ENCODE assay signal across 8 cellular contexts in the genomic region with DNA sequence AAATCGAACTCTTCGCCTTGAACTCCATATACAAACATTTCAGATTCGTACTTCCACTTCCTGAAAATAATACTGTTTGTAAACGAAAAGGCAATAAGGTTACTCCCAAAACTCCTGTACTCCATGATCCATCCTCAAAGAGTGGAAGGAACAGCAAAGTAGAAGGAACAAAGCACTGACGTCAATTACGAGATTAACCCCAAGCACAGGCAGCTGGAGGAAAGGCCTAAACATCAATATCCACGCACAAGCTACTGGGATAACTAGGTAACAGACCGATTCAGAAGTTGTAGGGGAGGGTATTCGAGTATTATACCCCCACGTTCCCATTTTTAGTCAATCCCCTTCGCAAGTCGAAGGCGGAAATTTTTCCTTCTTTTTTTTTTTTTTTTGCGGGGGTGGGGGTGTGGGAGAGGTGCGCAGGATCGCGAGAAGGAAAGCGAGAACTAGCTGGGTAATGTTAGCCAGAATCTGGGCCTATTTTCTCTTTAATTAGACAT. TPM values are rescaled to one million over a fixed set of nuclear protein-coding genes. Genes with fewer than 3 reads are reported as not detected.
DNase-seq lines count a peak whose midpoint lies in the region; ATAC-seq and TF ChIP-seq lines count a peak whose summit lies in the region.

No MANE protein-coding gene starts in this region.

- no peaks in the 10 kb centered on the region for H3K9me2 ChIP-seq in neural cell (ENCODE audit: insufficient read depth, low read length)

- peak overlapping the region; percentile 98 for H3K9ac ChIP-seq in neural cell (ENCODE audit: low read length)

- intact Hi-C loops in activated CD8-positive, alpha-beta T cell treated with anti-CD3 and anti-CD28 coated beads for 36 hours (cut with micrococcal nuclease), result no loop called here

- H3K4me3 ChIP-seq in GM12875 (ENCODE audit: low read depth, low read length) (peak overlapping the region; percentile 60), foreskin fibroblast (ENCODE audit: low read depth in 1 of 2, low read length in 2 of 2) (peak overlapping the region; percentile 67 to 96), neural cell (ENCODE audit: low read length) (peak overlapping the region; percentile 87)

- peak overlapping the region; percentile 99 for H3K27ac Mint-ChIP-seq in activated CD8-positive, alpha-beta T cell treated with anti-CD3 and anti-CD28 coated beads for 36 hours

- H3K36me3 ChIP-seq in neural cell (ENCODE audit: insufficient read depth, low read length), result no peaks in the 10 kb centered on the region

- H3K4me1 Mint-ChIP-seq in activated CD8-positive, alpha-beta T cell treated with anti-CD3 and anti-CD28 coated beads for 36 hours (ENCODE audit: low read depth), result peaks cover 31% of the 10 kb centered on the region

- H3K4me2 ChIP-seq in neural cell (ENCODE audit: low read length), result peak overlapping the region; percentile 91

- no peak for ATAC-seq in activated CD8-positive, alpha-beta T cell treated with anti-CD3 and anti-CD28 coated beads for 36 hours
- ATAC-seq in HG02885 (IDR thresholded peaks at IDR 0.05; ENCODE audit: poor library complexity, unreplicated experiment), result no peak
- no peak for ATAC-seq in GM18498 (IDR thresholded peaks at IDR 0.05; ENCODE audit: unreplicated experiment)

- H3F3A ChIP-seq in neural cell (ENCODE audit: insufficient read depth, low read length, poor library complexity, severe bottlenecking), result no peaks in the 10 kb centered on the region

- H4K20me1 ChIP-seq in neural cell (ENCODE audit: insufficient read depth), result no peaks in the 10 kb centered on the region

- TF ChIP-seq EP300 in neural cell (conservative IDR thresholded peaks at IDR 0.05; ENCODE audit: poor library complexity, severe bottlenecking), result peak; percentile 18

- no peaks in the 10 kb centered on the region for H3K9me3 Mint-ChIP-seq in activated CD8-positive, alpha-beta T cell treated with anti-CD3 and anti-CD28 coated beads for 36 hours

- peaks cover 16% of the 10 kb centered on the region for H3K36me3 Mint-ChIP-seq in activated CD8-positive, alpha-beta T cell treated with anti-CD3 and anti-CD28 coated beads for 36 hours (ENCODE audit: low read depth)

- H3K79me2 ChIP-seq in neural cell (replicated peaks; ENCODE audit: insufficient read depth, low read length), result peaks cover 57% of the 10 kb centered on the region

- H3K27me3 Mint-ChIP-seq in activated CD8-positive, alpha-beta T cell treated with anti-CD3 and anti-CD28 coated beads for 36 hours, result no peaks in the 10 kb centered on the region

- no peaks in the 10 kb centered on the region for H3K27me3 ChIP-seq in neural cell (ENCODE audit: insufficient read depth, low read depth, low read length)

- TF ChIP-seq RAD21 in neural cell (conservative IDR thresholded peaks at IDR 0.05), result peak; percentile 12

- POLR2A ChIA-PET in activated CD8-positive, alpha-beta T cell treated with anti-CD3 and anti-CD28 coated beads for 36 hours (lab: Charles Lee), result interaction anchor here (1.1 to 3.2 kb wide), 4 partner anchors 8 to 96 kb away, joined by 3 to 23 read pairs (median 4); partner anchors contain the start of genes GDF9, HSPA4 and UQCRQ

- H3K4me3 Mint-ChIP-seq in activated CD8-positive, alpha-beta T cell treated with anti-CD3 and anti-CD28 coated beads for 36 hours, result peak overlapping the region; percentile 95

- TF ChIP-seq CTCF in GM12875 (IDR thresholded peaks at IDR 0.05; ENCODE audit: borderline replicate concordance, insufficient read depth, low read depth, low read length), result no peak
- TF ChIP-seq CTCF in activated CD8-positive, alpha-beta T cell treated with anti-CD3 and anti-CD28 coated beads for 36 hours (IDR thresholded peaks at IDR 0.05), result no peak
- no peak for TF ChIP-seq CTCF in foreskin fibroblast (IDR thresholded peaks at IDR 0.05; ENCODE audit: low read depth, low read length)
- peak; percentile 10 for TF ChIP-seq CTCF in neural cell (IDR thresholded peaks at IDR 0.05; ENCODE audit: poor library complexity, severe bottlenecking)

- peak overlapping the region; percentile 95 for H3K27ac ChIP-seq in neural cell (ENCODE audit: low read length)

- H3K9me3 ChIP-seq in neural cell (ENCODE audit: low read length), result no peaks in the 10 kb centered on the region

- CTCF ChIA-PET in activated CD8-positive, alpha-beta T cell treated with anti-CD3 and anti-CD28 coated beads for 36 hours (lab: Charles Lee), result interaction anchor here (1.0 to 1.3 kb wide), 2 partner anchors 74 to 141 kb away, joined by 3 to 4 read pairs; no protein-coding TSS in a partner anchor

- H2AFZ ChIP-seq in neural cell (ENCODE audit: low read depth, low read length), result peak overlapping the region; percentile 83

- DNase-seq in AG08396 (ENCODE audit: low spot score) (peak; percentile 64), NCI-H345 (lab: John Stamatoyannopoulos, UW) (peak; percentile 30), foreskin fibroblast (peak; percentile 42 to 75)
- peak; percentile 46 for DNase-seq in activated CD8-positive, alpha-beta T cell treated with anti-CD3 and anti-CD28 coated beads for 36 hours

TF ChIP-seq in neural cell, 6 proteins besides CTCF, POLR2A, EP300 and RAD21:
- TF ChIP-seq SMC3 (conservative IDR thresholded peaks at IDR 0.05; ENCODE audit: poor library complexity) (no peak), REST (IDR thresholded peaks at IDR 0.05; ENCODE audit: borderline replicate concordance) (peak; percentile 84), EZH2 (IDR thresholded peaks at IDR 0.05; ENCODE audit: borderline replicate concordance, insufficient read depth, low read length, poor library complexity, severe bottlenecking) (no peak), POLR2AphosphoS5 (IDR thresholded peaks at IDR 0.05) (peak; percentile 81), MXI1 (conservative IDR thresholded peaks at IDR 0.05; ENCODE audit: poor library complexity, severe bottlenecking) (peak; percentile 49)
TF ChIP-seq in neural cell: peak in this region for 3.

RNA-seq across cellular contexts. Expression of gene AFF4, which starts 1.0 kb away (rescaled TPM):
- 10 to 100 TPM; 19.4 to 19.9 TPM for total RNA-seq in activated CD8-positive, alpha-beta T cell treated with anti-CD3 and anti-CD28 coated beads for 36 hours
- polyA plus RNA-seq in neural cell, result 54.0 and 60.6 TPM in 2 replicates
- polyA minus RNA-seq in neural cell, result 158 and 199 TPM in 2 replicates
